ENCODE assay signal across 24 cellular contexts in genomic region chr5:1542011-1542410, GRCh38. TPM values are rescaled to one million over a fixed set of nuclear protein-coding genes. Genes with fewer than 3 reads are reported as not detected.
DNase-seq lines count a peak whose midpoint lies in the region; ATAC-seq and TF ChIP-seq lines count a peak whose summit lies in the region.
"Had no signal": no experiment of that assay in that cellular context is flagged by ENCODE, and none has a peak within 500 bp of the region (broad histone marks: within the 10 kb centered on the region; RNA-seq: fewer than 3 reads in every experiment).

No MANE protein-coding gene starts in this region.

- DNase-seq in GM23248 = peak; percentile 15
- DNase-seq in epithelial cell of prostate (ENCODE audit: low read depth, low spot score) = no peak
- DNase-seq in mesenteric fat pad (ENCODE audit: low spot score) = peak; percentile 30
- no peak for DNase-seq in stomach
- no peak for DNase-seq in right lobe of liver
- no peak for DNase-seq in NCI-H2029 treated with DMSO at 0.1 percent for 48 hours (lab: John Stamatoyannopoulos, UW)
- no peak for DNase-seq in tibial nerve (ENCODE audit: low spot score in 2 of 2)
- DNase-seq in activated effector memory CD4-positive, alpha-beta T cell treated with Interleukin-2 at 50 U/mL for 16 hours = no peak
- DNase-seq: activated CD4-positive, alpha-beta T cell treated with anti-CD3 and anti-CD28 coated beads for 48 hours; activated naive CD8-positive, alpha-beta T cell treated with anti-CD3 and anti-CD28 coated beads, Interleukin-2, amount 10 ng/mL, durations not matched to agents 7 days and 5 days; brain microvascular endothelial cell; DMS 273 treated with DMSO at 0.1 percent for 48 hours; gastrocnemius medialis; GDM1; midbrain; NCI-H1436 treated with DMSO at 0.1 percent for 48 hours; NCI-H2171; NCI-H526 treated with DMSO at 0.1 percent for 48 hours; SHP77 treated with DMSO at 0.1 percent for 48 hours; stimulated activated CD4-positive, alpha-beta T cell treated with anti-CD3 and anti-CD28 coated beads, Interleukin-12 subunit alpha, Interleukin-12 subunit beta, amount 100 ng/mL, for 4 hours; T-helper 1 cell had no signal

- no peaks in the 10 kb centered on the region for H3K79me2 ChIP-seq in GM23248 (ENCODE audit: insufficient read depth)

- peaks cover 29% of the 10 kb centered on the region for H3F3A ChIP-seq in GM23248 (ENCODE audit: insufficient read depth)

- H3K4me2 ChIP-seq in GM23248 (ENCODE audit: unreplicated experiment) = no peak overlapping the region
- H3K4me2 ChIP-seq: neural progenitor cell had no signal

- intact Hi-C loops in stomach (cut with DNase I; ENCODE audit: low total_unique reads) (no loop called here), right lobe of liver (cut with DNase I) (no loop called here)

- H3K4me1 ChIP-seq in GM23248 (ENCODE audit: insufficient read depth) (peaks cover 17% of the 10 kb centered on the region), stomach (peaks cover 0 to 26% (median 13%) of the 10 kb centered on the region in 4 donors), right lobe of liver (peaks cover 0 to 4% (median 0%) of the 10 kb centered on the region in 4 donors), tibial nerve (peaks cover 0 to 37% (median 2%) of the 10 kb centered on the region in 4 donors)
- H3K4me1 ChIP-seq: gastrocnemius medialis, neural progenitor cell, psoas muscle had no signal

- peak overlapping the region; percentile 11 for H3K9ac ChIP-seq in GM23248
- H3K9ac ChIP-seq: neural progenitor cell had no signal

- H3K4me3 ChIP-seq in GM23248 (no peak overlapping the region), stomach (no peak overlapping the region), right lobe of liver (no peak overlapping the region), tibial nerve (no peak overlapping the region)
- H3K4me3 ChIP-seq: gastrocnemius medialis, neural progenitor cell, psoas muscle had no signal

- 17 to 21% methylated on average over 4 to 5 of the region's 5 CpGs for WGBS in GM23248 (ENCODE audit: low coverage in 1 of 2, low lambda C conversion rate in 2 of 2, missing lambda C conversion rate in 2 of 2), 2 experiments
- 49 to 67% (median 53%) methylated on average over 5 of the region's 5 CpGs for WGBS in stomach, 5 donors
- 60% methylated on average over 5 of the region's 5 CpGs for WGBS in right lobe of liver (ENCODE audit: insufficient coverage, low coverage, low lambda C conversion rate, missing lambda C conversion rate)
- 18 to 24% methylated on average over 5 of the region's 5 CpGs for WGBS in tibial nerve, 2 donors

- TF ChIP-seq EP300 in stomach (IDR thresholded peaks at IDR 0.05) (no peak), tibial nerve (IDR thresholded peaks at IDR 0.05) (no peak)

- peak overlapping the region; percentile 17; the same call in 1 of the 2 replicates for H2AFZ ChIP-seq in GM23248
- H2AFZ ChIP-seq: neural progenitor cell had no signal

- H4K20me1 ChIP-seq in GM23248 (ENCODE audit: insufficient read depth) = no peaks in the 10 kb centered on the region

- no peaks in the 10 kb centered on the region for H3K27me3 ChIP-seq in GM23248 (replicated peaks; ENCODE audit: insufficient read depth)
- no peaks in the 10 kb centered on the region for H3K27me3 ChIP-seq in stomach
- no peaks in the 10 kb centered on the region for H3K27me3 ChIP-seq in right lobe of liver
- no peaks in the 10 kb centered on the region for H3K27me3 ChIP-seq in tibial nerve
- H3K27me3 ChIP-seq: brain microvascular endothelial cell, gastrocnemius medialis, neural progenitor cell had no signal

- peak overlapping the region; percentile 32 for H3K27ac ChIP-seq in GM23248
- H3K27ac ChIP-seq in epithelial cell of prostate = peak overlapping the region; percentile 36
- H3K27ac ChIP-seq in stomach = peak overlapping the region in 4 of 5 donors; percentile 5 to 54 (median 44)
- H3K27ac ChIP-seq in right lobe of liver = no peak overlapping the region
- peak overlapping the region in 2 of 4 donors; percentile 52 to 58 for H3K27ac ChIP-seq in tibial nerve
- H3K27ac ChIP-seq: brain microvascular endothelial cell, HL-60, neural progenitor cell, psoas muscle had no signal

- H3K9me3 ChIP-seq in GM23248 (ENCODE audit: low read depth) = no peaks in the 10 kb centered on the region
- H3K9me3 ChIP-seq in stomach = no peaks in the 10 kb centered on the region
- H3K9me3 ChIP-seq in right lobe of liver = no peaks in the 10 kb centered on the region
- H3K9me3 ChIP-seq in tibial nerve = no peaks in the 10 kb centered on the region
- H3K9me3 ChIP-seq: gastrocnemius medialis, psoas muscle had no signal

- TF ChIP-seq POLR2A in stomach (IDR thresholded peaks at IDR 0.05) (no peak), right lobe of liver (IDR thresholded peaks at IDR 0.05) (no peak), tibial nerve (IDR thresholded peaks at IDR 0.05) (no peak)

- in situ Hi-C loops in GM23248 (cut with MboI) = no loop called here

- no peak for TF ChIP-seq CTCF in stomach (IDR thresholded peaks at IDR 0.05)
- no peak for TF ChIP-seq CTCF in right lobe of liver (IDR thresholded peaks at IDR 0.05)
- no peak for TF ChIP-seq CTCF in tibial nerve (IDR thresholded peaks at IDR 0.05)

- H3K9me2 ChIP-seq in GM23248 (ENCODE audit: insufficient read depth) = no peaks in the 10 kb centered on the region

- ATAC-seq in right lobe of liver = no peak

- H3K36me3 ChIP-seq in GM23248 (ENCODE audit: low read depth) = no peaks in the 10 kb centered on the region
- no peaks in the 10 kb centered on the region for H3K36me3 ChIP-seq in stomach
- no peaks in the 10 kb centered on the region for H3K36me3 ChIP-seq in right lobe of liver
- H3K36me3 ChIP-seq in tibial nerve = no peaks in the 10 kb centered on the region
- H3K36me3 ChIP-seq: brain microvascular endothelial cell, gastrocnemius medialis, neural progenitor cell had no signal

RNA-seq across cellular contexts. Expression of gene LPCAT1, which starts 18.3 kb away (rescaled TPM):
- 31.6 and 48.4 TPM in 2 replicates for total RNA-seq in GM23248 (2014; rRNA removed; shearing (Covaris generic))
- 19.2 and 22.2 TPM in 2 replicates for polyA plus RNA-seq in GM23248 (2016; fragmentation: Nextera tagmentation; extraction: Ambion mirVana)
- total RNA-seq in mesenteric fat pad = 45.7 TPM
- total RNA-seq in stomach = 100 to 1,000 TPM in 1 of 5 donors, 10 to 100 TPM in 4; 13.4 to 229 (median 17.4) TPM
- 10 to 100 TPM in 2 of 3 donors, 1 to 10 TPM in 1; 5.2 to 11.8 (median 11.6) TPM for polyA plus RNA-seq in stomach
- 10 to 100 TPM in 3 of 6 experiments, 1 to 10 TPM in 3; 6.9 to 38.6 (median 13.1) TPM for total RNA-seq in right lobe of liver
- 10 to 100 TPM; 23.4 to 45.3 (median 26.8) TPM for total RNA-seq in tibial nerve

Comparison
In these comparisons a context has a peak if more than half of its experiments do, and no peak if none do; other contexts are left out.
1. DNase-seq: peak in GM23248 (single experiment) and mesenteric fat pad (single experiment); none in epithelial cell of prostate (single experiment), stomach (single experiment), right lobe of liver (0 of 3), NCI-H2029 treated with DMSO at 0.1 percent for 48 hours (single experiment), tibial nerve (0 of 2) and activated effector memory CD4-positive, alpha-beta T cell treated with Interleukin-2 at 50 U/mL for 16 hours (single experiment).
2. H3K27ac ChIP-seq: peak in GM23248 (single experiment), epithelial cell of prostate (single experiment) and stomach (4 of 5); none in right lobe of liver (0 of 3).